Comparison of ENCODE assay signal across 1 cellular context in the genomic region with DNA sequence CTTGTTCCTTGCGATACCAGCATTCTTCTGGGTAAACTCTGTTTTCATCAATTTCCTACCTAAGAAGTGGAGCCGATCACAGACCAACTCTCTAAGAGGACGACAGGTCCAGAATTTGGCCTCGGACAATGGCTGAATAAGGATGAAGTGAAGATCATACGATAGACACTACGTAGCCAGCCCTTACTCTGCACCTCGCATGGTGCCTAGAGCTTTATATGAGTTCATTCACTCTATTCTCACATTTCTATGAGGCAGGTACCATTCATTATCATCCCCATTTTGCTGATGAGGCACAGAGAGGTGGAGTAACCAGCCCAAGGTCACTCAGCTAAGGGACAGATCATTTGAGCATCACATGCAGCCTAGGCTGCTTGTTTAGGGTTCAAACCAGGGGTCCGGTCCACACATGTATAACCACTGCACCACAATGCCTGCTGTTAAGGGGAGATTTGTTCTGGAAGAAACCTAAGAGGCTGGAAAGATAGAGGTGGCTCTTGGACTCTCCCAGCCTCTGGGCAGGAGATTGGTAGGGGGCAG.
TF ChIP-seq lines count a peak whose summit lies in the region.

No MANE protein-coding gene starts in this region.

TF ChIP-seq in GM23338, 12 proteins besides CTCF, POLR2A, EP300 and RAD21 (continued from another document):
- TF ChIP-seq, protein P1, sequence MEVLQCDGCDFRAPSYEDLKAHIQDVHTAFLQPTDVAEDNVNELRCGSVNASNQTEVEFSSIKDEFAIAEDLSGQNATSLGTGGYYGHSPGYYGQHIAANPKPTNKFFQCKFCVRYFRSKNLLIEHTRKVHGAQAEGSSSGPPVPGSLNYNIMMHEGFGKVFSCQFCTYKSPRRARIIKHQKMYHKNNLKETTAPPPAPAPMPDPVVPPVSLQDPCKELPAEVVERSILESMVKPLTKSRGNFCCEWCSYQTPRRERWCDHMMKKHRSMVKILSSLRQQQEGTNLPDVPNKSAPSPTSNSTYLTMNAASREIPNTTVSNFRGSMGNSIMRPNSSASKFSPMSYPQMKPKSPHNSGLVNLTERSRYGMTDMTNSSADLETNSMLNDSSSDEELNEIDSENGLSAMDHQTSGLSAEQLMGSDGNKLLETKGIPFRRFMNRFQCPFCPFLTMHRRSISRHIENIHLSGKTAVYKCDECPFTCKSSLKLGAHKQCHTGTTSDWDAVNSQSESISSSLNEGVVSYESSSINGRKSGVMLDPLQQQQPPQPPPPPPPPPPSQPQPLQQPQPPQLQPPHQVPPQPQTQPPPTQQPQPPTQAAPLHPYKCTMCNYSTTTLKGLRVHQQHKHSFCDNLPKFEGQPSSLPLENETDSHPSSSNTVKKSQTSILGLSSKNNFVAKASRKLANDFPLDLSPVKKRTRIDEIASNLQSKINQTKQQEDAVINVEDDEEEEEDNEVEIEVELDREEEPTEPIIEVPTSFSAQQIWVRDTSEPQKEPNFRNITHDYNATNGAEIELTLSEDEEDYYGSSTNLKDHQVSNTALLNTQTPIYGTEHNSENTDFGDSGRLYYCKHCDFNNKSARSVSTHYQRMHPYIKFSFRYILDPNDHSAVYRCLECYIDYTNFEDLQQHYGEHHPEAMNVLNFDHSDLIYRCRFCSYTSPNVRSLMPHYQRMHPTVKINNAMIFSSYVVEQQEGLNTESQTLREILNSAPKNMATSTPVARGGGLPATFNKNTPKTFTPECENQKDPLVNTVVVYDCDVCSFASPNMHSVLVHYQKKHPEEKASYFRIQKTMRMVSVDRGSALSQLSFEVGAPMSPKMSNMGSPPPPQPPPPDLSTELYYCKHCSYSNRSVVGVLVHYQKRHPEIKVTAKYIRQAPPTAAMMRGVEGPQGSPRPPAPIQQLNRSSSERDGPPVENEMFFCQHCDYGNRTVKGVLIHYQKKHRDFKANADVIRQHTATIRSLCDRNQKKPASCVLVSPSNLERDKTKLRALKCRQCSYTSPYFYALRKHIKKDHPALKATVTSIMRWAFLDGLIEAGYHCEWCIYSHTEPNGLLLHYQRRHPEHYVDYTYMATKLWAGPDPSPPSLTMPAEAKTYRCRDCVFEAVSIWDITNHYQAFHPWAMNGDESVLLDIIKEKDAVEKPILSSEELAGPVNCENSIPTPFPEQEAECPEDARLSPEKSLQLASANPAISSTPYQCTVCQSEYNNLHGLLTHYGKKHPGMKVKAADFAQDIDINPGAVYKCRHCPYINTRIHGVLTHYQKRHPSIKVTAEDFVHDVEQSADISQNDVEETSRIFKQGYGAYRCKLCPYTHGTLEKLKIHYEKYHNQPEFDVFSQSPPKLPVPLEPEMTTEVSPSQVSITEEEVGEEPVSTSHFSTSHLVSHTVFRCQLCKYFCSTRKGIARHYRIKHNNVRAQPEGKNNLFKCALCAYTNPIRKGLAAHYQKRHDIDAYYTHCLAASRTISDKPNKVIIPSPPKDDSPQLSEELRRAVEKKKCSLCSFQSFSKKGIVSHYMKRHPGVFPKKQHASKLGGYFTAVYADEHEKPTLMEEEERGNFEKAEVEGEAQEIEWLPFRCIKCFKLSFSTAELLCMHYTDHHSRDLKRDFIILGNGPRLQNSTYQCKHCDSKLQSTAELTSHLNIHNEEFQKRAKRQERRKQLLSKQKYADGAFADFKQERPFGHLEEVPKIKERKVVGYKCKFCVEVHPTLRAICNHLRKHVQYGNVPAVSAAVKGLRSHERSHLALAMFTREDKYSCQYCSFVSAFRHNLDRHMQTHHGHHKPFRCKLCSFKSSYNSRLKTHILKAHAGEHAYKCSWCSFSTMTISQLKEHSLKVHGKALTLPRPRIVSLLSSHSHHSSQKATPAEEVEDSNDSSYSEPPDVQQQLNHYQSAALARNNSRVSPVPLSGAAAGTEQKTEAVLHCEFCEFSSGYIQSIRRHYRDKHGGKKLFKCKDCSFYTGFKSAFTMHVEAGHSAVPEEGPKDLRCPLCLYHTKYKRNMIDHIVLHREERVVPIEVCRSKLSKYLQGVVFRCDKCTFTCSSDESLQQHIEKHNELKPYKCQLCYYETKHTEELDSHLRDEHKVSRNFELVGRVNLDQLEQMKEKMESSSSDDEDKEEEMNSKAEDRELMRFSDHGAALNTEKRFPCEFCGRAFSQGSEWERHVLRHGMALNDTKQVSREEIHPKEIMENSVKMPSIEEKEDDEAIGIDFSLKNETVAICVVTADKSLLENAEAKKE (CRISPR knock-in tag; IDR thresholded peaks at IDR 0.05): no peak
- no peak for TF ChIP-seq CREB1 (CRISPR knock-in tag; IDR thresholded peaks at IDR 0.05; ENCODE audit: low read depth)
- no peak for TF ChIP-seq EZH2phosphoT487 (IDR thresholded peaks at IDR 0.05; ENCODE audit: unreplicated experiment)
